Comparison of ENCODE assay signal across 14 cellular contexts in the genomic region with DNA sequence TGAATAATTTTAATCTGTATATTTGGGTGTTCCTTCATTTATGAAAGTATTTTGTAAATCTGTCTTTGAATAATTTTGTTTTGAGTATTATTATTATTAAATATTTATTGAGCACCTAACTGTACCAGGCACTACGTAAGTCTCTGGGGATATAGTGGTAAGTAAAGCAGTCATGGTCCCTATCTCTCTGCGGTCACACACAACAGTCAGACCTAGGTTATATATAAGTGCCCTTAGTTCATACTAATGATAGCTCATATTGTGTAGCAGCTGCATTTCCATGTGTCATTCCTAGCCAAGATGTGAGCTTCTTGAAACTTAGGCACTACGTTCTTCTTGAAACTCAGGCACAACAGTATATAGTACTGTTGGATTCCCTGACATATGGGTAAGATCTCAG. TPM values are rescaled to one million over a fixed set of nuclear protein-coding genes. Genes with fewer than 3 reads are reported as not detected.
DNase-seq lines count a peak whose midpoint lies in the region; ATAC-seq, FAIRE-seq and TF ChIP-seq lines count a peak whose summit lies in the region.
"Had no signal": no experiment of that assay in that cellular context is flagged by ENCODE, and none has a peak within 500 bp of the region (broad histone marks: within the 10 kb centered on the region; RNA-seq: fewer than 3 reads in every experiment).

No MANE protein-coding gene starts in this region.

- BruUV-seq in MCF 10A (replicated peaks; lab: Mats Ljungman, UMichigan) = no TSS peak

- CTCF ChIA-PET in MCF 10A (lab: Yijun Ruan, JAX) = interaction anchor here (1.0 to 2.6 kb wide), 10 partner anchors 11 to 351 kb away, joined by 3 to 15 read pairs (median 4); a partner anchor contains a TSS

- TF ChIP-seq CTCF in right atrium auricular region (IDR thresholded peaks at IDR 0.05) = no peak
- TF ChIP-seq CTCF in dorsolateral prefrontal cortex (IDR thresholded peaks at IDR 0.05 in 54 of 56, conservative IDR thresholded peaks at IDR 0.05 in 2 of 56; ENCODE audit: low read depth in 1 of 56, partially characterized antibody in 56 of 56) = no peak
- TF ChIP-seq CTCF in MCF 10A (IDR thresholded peaks at IDR 0.05; ENCODE audit: unreplicated experiment) = no peak
- no peak for TF ChIP-seq CTCF in kidney (IDR thresholded peaks at IDR 0.05; ENCODE audit: borderline replicate concordance, extremely low read depth, insufficient read depth)
- no peak for TF ChIP-seq CTCF in CD14-positive monocyte (IDR thresholded peaks at IDR 0.05)

- peaks cover 68% of the 10 kb centered on the region for H3K36me3 Mint-ChIP-seq in MCF 10A (ENCODE audit: insufficient read depth, unreplicated experiment)
- H3K36me3 Mint-ChIP-seq in CD14-positive monocyte = peaks cover 45 to 52% of the 10 kb centered on the region in 2 donors

- H3K4me1 Mint-ChIP-seq in MCF 10A (ENCODE audit: insufficient read depth, unreplicated experiment) = peaks cover 16% of the 10 kb centered on the region
- H3K4me1 Mint-ChIP-seq in CD14-positive monocyte = peaks cover 10% of the 10 kb centered on the region

- H3K4me1 ChIP-seq in right atrium auricular region (peaks cover 0 to 59% of the 10 kb centered on the region in 2 donors), kidney (ENCODE audit: control insufficient read depth in 1 of 2, insufficient read depth in 1 of 2, low read depth in 1 of 2, low read length in 2 of 2) (peaks cover 2 to 4% of the 10 kb centered on the region in 2 donors)

- H3K27me3 Mint-ChIP-seq in MCF 10A (ENCODE audit: insufficient read depth, unreplicated experiment) (no peaks in the 10 kb centered on the region), CD14-positive monocyte (ENCODE audit: low read depth in 3 of 3) (no peaks in the 10 kb centered on the region)
- H3K27me3 Mint-ChIP-seq: activated naive CD8-positive, alpha-beta T cell treated with anti-CD3 and anti-CD28 coated beads, Interleukin-2, amount 10 ng/mL, durations not matched to agents 7 days and 5 days had no signal

- H3K27me3 ChIP-seq in right atrium auricular region (no peaks in the 10 kb centered on the region), dorsolateral prefrontal cortex (no peaks in the 10 kb centered on the region)

- H3K9me3 Mint-ChIP-seq in MCF 10A (ENCODE audit: unreplicated experiment) = no peaks in the 10 kb centered on the region
- H3K9me3 Mint-ChIP-seq in CD14-positive monocyte = no peaks in the 10 kb centered on the region
- H3K9me3 Mint-ChIP-seq: activated naive CD8-positive, alpha-beta T cell treated with anti-CD3 and anti-CD28 coated beads, Interleukin-2, amount 10 ng/mL, durations not matched to agents 7 days and 5 days had no signal

- no peak for FAIRE-seq in kidney (lab: Jason Lieb, UNC)
- FAIRE-seq: RCC 7860 had no signal

- H3K27ac ChIP-seq in right atrium auricular region = peak overlapping the region in 1 of 2 donors; percentile 28
- peak overlapping the region in 30 of 59 donors; percentile 1 to 66 (median 30) for H3K27ac ChIP-seq in dorsolateral prefrontal cortex
- no peak overlapping the region for H3K27ac ChIP-seq in kidney (ENCODE audit: low read depth in 2 of 2, low read length in 2 of 2)

- H3K9me3 ChIP-seq in right atrium auricular region (no peaks in the 10 kb centered on the region), kidney (ENCODE audit: control insufficient read depth in 1 of 2, low read length in 2 of 2) (no peaks in the 10 kb centered on the region)

- intact Hi-C loops in left ventricle myocardium superior (cut with micrococcal nuclease) (no loop called here), dorsolateral prefrontal cortex (cut with DNase I) (no loop called here), MCF 10A (cut with micrococcal nuclease) (no loop called here), kidney (cut with DNase I) (no loop called here), CD14-positive monocyte (cut with micrococcal nuclease) (no loop called here)

- no peak for DNase-seq in left ventricle myocardium superior
- no peak for DNase-seq in right atrium auricular region (ENCODE audit: low spot score)
- no peak for DNase-seq in dorsolateral prefrontal cortex
- DNase-seq in MCF 10A (ENCODE audit: unreplicated experiment) = no peak
- no peak for DNase-seq in kidney
- no peak for DNase-seq in stimulated activated CD4-positive, alpha-beta T cell treated with anti-CD3 and anti-CD28 coated beads, Interleukin-15, amount 100 ng/mL, for 24 hours
- DNase-seq in CD14-positive monocyte (ENCODE audit: low spot score) = no peak
- DNase-seq: activated naive CD8-positive, alpha-beta T cell treated with anti-CD3 and anti-CD28 coated beads, Interleukin-2, amount 10 ng/mL, durations not matched to agents 7 days and 5 days; midbrain; NCI-H1436 treated with DMSO at 0.1 percent for 48 hours; stimulated activated CD8-positive, alpha-beta memory T cell treated with anti-CD3 and anti-CD28 coated beads, Interleukin-4, amount 100 ng/mL, for 48 hours had no signal

- POLR2A ChIA-PET in MCF 10A (lab: Yijun Ruan, JAX) = interaction anchor here (0.6 to 5.4 kb wide), 5 partner anchors 7 to 38 kb away, joined by 3 to 35 read pairs (median 4); a partner anchor contains a TSS

- H3K4me3 ChIP-seq in right atrium auricular region (no peak overlapping the region), dorsolateral prefrontal cortex (no peak overlapping the region), kidney (ENCODE audit: low read length in 2 of 2) (no peak overlapping the region)
- H3K4me3 ChIP-seq: skin epidermis had no signal

- no peak overlapping the region for H3K9ac ChIP-seq in kidney (ENCODE audit: low read length in 2 of 2)

- H3K4me3 Mint-ChIP-seq in MCF 10A (ENCODE audit: unreplicated experiment) (no peak overlapping the region), CD14-positive monocyte (no peak overlapping the region)
- H3K4me3 Mint-ChIP-seq: activated naive CD8-positive, alpha-beta T cell treated with anti-CD3 and anti-CD28 coated beads, Interleukin-2, amount 10 ng/mL, durations not matched to agents 7 days and 5 days had no signal

- H3K27ac Mint-ChIP-seq in MCF 10A (ENCODE audit: low read depth, unreplicated experiment) (no peak overlapping the region), CD14-positive monocyte (peak overlapping the region in 1 of 7 donors; percentile 58)
- H3K27ac Mint-ChIP-seq: activated naive CD8-positive, alpha-beta T cell treated with anti-CD3 and anti-CD28 coated beads, Interleukin-2, amount 10 ng/mL, durations not matched to agents 7 days and 5 days had no signal

- H3K36me3 ChIP-seq in right atrium auricular region (no peaks in the 10 kb centered on the region), kidney (ENCODE audit: control insufficient read depth in 1 of 2, insufficient read depth in 2 of 2, low read length in 2 of 2) (no peaks in the 10 kb centered on the region)

- peak; percentile 52 for ATAC-seq in left ventricle myocardium superior
- peak; percentile 84 for ATAC-seq in HG02973 (IDR thresholded peaks at IDR 0.05; ENCODE audit: unreplicated experiment)

RNA-seq across cellular contexts. Expression of a gene that starts 12.4 kb away (rescaled TPM):
- total RNA-seq in left ventricle myocardium superior = 23.6 TPM
- 10 to 100 TPM; 14.1 to 20.4 TPM for total RNA-seq in right atrium auricular region
- 100 to 1,000 TPM in 79 of 120 experiments, 10 to 100 TPM in 41; 64.0 to 154 (median 107) TPM for total RNA-seq in dorsolateral prefrontal cortex
- total RNA-seq in MCF 10A (2022) = 63.4 and 63.5 TPM in 2 replicates
- 81.1 TPM for total RNA-seq in kidney
- 9.2 TPM for polyA plus RNA-seq in kidney (ENCODE audit: insufficient read depth, low read depth, low replicate concordance)
- polyA plus RNA-seq in CD14-positive monocyte = 1 to 10 TPM; 2.6 to 5.8 TPM

RNA-seq across cellular contexts. Expression of a gene that starts 22.3 kb away (rescaled TPM):
- total RNA-seq in left ventricle myocardium superior (9.7 TPM), right atrium auricular region (10 to 100 TPM in 1 of 2 donors, 1 to 10 TPM in 1; 8.4 to 13.9 TPM), dorsolateral prefrontal cortex (10 to 100 TPM; 13.0 to 41.1 (median 28.2) TPM), MCF 10A (2022) (22.1 and 26.2 TPM in 2 replicates), kidney (18.8 TPM)
- polyA plus RNA-seq in kidney (ENCODE audit: insufficient read depth, low read depth, low replicate concordance) (42.4 TPM), CD14-positive monocyte (10 to 100 TPM; 89.1 TPM)

RNA-seq across cellular contexts. Expression of a gene that starts 31.2 kb away (rescaled TPM):
- total RNA-seq in left ventricle myocardium superior = 24.3 TPM
- total RNA-seq in right atrium auricular region = 10 to 100 TPM; 32.3 to 36.2 TPM
- 10 to 100 TPM; 37.5 to 76.6 (median 57.6) TPM for total RNA-seq in dorsolateral prefrontal cortex
- total RNA-seq in MCF 10A (2022) = 52.1 and 55.7 TPM in 2 replicates
- 43.6 TPM for total RNA-seq in kidney
- polyA plus RNA-seq in kidney (ENCODE audit: insufficient read depth, low read depth, low replicate concordance) = 32.8 TPM
- 10 to 100 TPM; 27.4 to 28.4 TPM for polyA plus RNA-seq in CD14-positive monocyte

RNA-seq across cellular contexts. Expression of a gene that starts 40.6 kb away (rescaled TPM):
- 90.5 TPM for total RNA-seq in left ventricle myocardium superior
- total RNA-seq in right atrium auricular region = 100 to 1,000 TPM in 1 of 2 donors, 10 to 100 TPM in 1; 92.4 to 129 TPM
- total RNA-seq in dorsolateral prefrontal cortex = 100 to 1,000 TPM in 3 of 120 experiments, 10 to 100 TPM in 117; 45.2 to 122 (median 62.1) TPM
- 10.9 and 12.4 TPM in 2 replicates for total RNA-seq in MCF 10A (2022)
- total RNA-seq in kidney = 26.6 TPM
- polyA plus RNA-seq in kidney (ENCODE audit: insufficient read depth, low read depth, low replicate concordance) = 7.8 TPM
- polyA plus RNA-seq in CD14-positive monocyte = under 1 TPM; 0.35 to 0.41 TPM

Comparison
In these comparisons a context has a peak if more than half of its experiments do, and no peak if none do; other contexts are left out.
1. H3K27ac ChIP-seq: peak in dorsolateral prefrontal cortex (30 of 59); none in kidney (0 of 2).